26 cellular contexts compared by ENCODE assay signal in the genomic region with DNA sequence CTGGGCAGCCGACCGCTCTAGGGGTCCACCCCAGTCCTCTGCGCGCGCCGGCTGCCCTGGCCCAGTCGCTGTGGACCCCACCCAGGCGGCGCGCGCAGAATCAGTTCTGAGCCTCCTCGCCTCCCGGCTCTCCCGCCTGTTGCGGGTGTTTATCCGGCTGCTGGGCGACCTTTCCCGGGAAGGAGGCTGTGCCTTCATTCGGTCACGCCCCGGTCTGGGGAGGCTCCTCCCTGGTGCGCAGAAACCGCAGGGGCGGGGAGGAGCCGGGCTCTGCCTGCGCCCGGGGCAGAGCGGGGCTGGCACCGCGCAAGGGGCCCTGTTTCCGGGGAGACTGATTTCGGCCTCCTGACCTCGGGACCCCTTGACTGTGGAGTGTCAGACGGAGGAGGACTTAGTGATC.
"Had no signal": no experiment of that assay in that cellular context is flagged by ENCODE, and none has a peak within 500 bp of the region (broad histone marks: within the 10 kb centered on the region; RNA-seq: fewer than 3 reads in every experiment).

No MANE protein-coding gene starts in this region.

- H3K36me3 ChIP-seq: ascending aorta, brain microvascular endothelial cell, left ventricle myocardium inferior, transverse colon had no signal

- H3K4me3 Mint-ChIP-seq: activated CD4-positive, alpha-beta memory T cell treated with anti-CD3 and anti-CD28 coated beads, Interleukin-2, amount 10 ng/mL, durations not matched to agents 7 days and 5 days; activated naive CD4-positive, alpha-beta T cell treated with anti-CD3 and anti-CD28 coated beads, Interleukin-2, amount 50 U/mL, for 24 hours; activated T-cell treated with anti-CD3 and anti-CD28 coated beads, Interleukin-2, amount 50 U/mL, for 72 hours; effector memory CD8-positive, alpha-beta T cell; immature natural killer cell; memory B cell; nephron; stimulated activated effector memory CD8-positive, alpha-beta T cell treated with anti-CD3 and anti-CD28 coated beads, Interleukin-12 subunit alpha, Interleukin-12 subunit beta, amount 100 ng/mL, for 72 hours; stimulated activated naive CD8-positive, alpha-beta T cell treated with anti-CD3 and anti-CD28 coated beads, Interleukin-15, amount 100 ng/mL, for 72 hours; T-helper 17 cell had no signal

- H3K4me3 ChIP-seq: ascending aorta, hepatocyte, left ventricle myocardium inferior, transverse colon had no signal

- H3K36me3 Mint-ChIP-seq: activated naive CD4-positive, alpha-beta T cell treated with anti-CD3 and anti-CD28 coated beads, Interleukin-2, amount 50 U/mL, for 24 hours; immature natural killer cell; memory B cell; stimulated activated effector memory CD8-positive, alpha-beta T cell treated with anti-CD3 and anti-CD28 coated beads, Interleukin-12 subunit alpha, Interleukin-12 subunit beta, amount 100 ng/mL, for 72 hours had no signal

- H3K4me1 Mint-ChIP-seq: activated CD4-positive, alpha-beta memory T cell treated with anti-CD3 and anti-CD28 coated beads, Interleukin-2, amount 10 ng/mL, durations not matched to agents 7 days and 5 days; activated naive CD4-positive, alpha-beta T cell treated with anti-CD3 and anti-CD28 coated beads, Interleukin-2, amount 50 U/mL, for 24 hours; immature natural killer cell; memory B cell; stimulated activated effector memory CD8-positive, alpha-beta T cell treated with anti-CD3 and anti-CD28 coated beads, Interleukin-12 subunit alpha, Interleukin-12 subunit beta, amount 100 ng/mL, for 72 hours; stimulated activated naive CD8-positive, alpha-beta T cell treated with anti-CD3 and anti-CD28 coated beads, Interleukin-15, amount 100 ng/mL, for 72 hours; T-helper 17 cell had no signal

- ATAC-seq: activated T-cell treated with anti-CD3 and anti-CD28 coated beads, Interleukin-2, amount 50 U/mL, for 72 hours; effector memory CD8-positive, alpha-beta T cell; esophagus mucosa; sciatic nerve; stimulated activated effector memory CD8-positive, alpha-beta T cell treated with anti-CD3 and anti-CD28 coated beads, Interleukin-12 subunit alpha, Interleukin-12 subunit beta, amount 100 ng/mL, for 72 hours; stimulated activated naive CD8-positive, alpha-beta T cell treated with anti-CD3 and anti-CD28 coated beads, Interleukin-15, amount 100 ng/mL, for 72 hours; T-helper 17 cell had no signal

- H3K9me3 ChIP-seq: ascending aorta, transverse colon had no signal

- H3K4me1 ChIP-seq: ascending aorta, left ventricle myocardium inferior, parathyroid adenoma, transverse colon had no signal

- DNase-seq: activated CD4-positive, alpha-beta memory T cell treated with anti-CD3 and anti-CD28 coated beads, Interleukin-2, amount 10 ng/mL, durations not matched to agents 7 days and 5 days; activated CD4-positive, alpha-beta T cell treated with anti-CD3 and anti-CD28 coated beads for 48 hours; activated effector memory CD4-positive, alpha-beta T cell treated with anti-CD3 and anti-CD28 coated beads, Interleukin-2, amount 50 U/mL, for 16 hours; activated T-cell treated with anti-CD3 and anti-CD28 coated beads, Interleukin-2, amount 50 U/mL, for 72 hours; brain microvascular endothelial cell; central memory CD4-positive, alpha-beta T cell; effector memory CD8-positive, alpha-beta T cell; foreskin melanocyte; glutamatergic neuron; immature natural killer cell; left ventricle myocardium inferior; small intestine; stimulated activated CD4-positive, alpha-beta T cell treated with anti-CD3 and anti-CD28 coated beads, Interleukin-2, amount 100 ng/mL, for 24 hours; stimulated activated naive CD8-positive, alpha-beta T cell treated with anti-CD3 and anti-CD28 coated beads, Interleukin-15, amount 100 ng/mL, for 72 hours; SW 1271; T-helper 17 cell; transverse colon had no signal

- H3K27me3 Mint-ChIP-seq: activated CD4-positive, alpha-beta memory T cell treated with anti-CD3 and anti-CD28 coated beads, Interleukin-2, amount 10 ng/mL, durations not matched to agents 7 days and 5 days; activated naive CD4-positive, alpha-beta T cell treated with anti-CD3 and anti-CD28 coated beads, Interleukin-2, amount 50 U/mL, for 24 hours; effector memory CD8-positive, alpha-beta T cell; memory B cell; stimulated activated naive CD8-positive, alpha-beta T cell treated with anti-CD3 and anti-CD28 coated beads, Interleukin-15, amount 100 ng/mL, for 72 hours; T-helper 17 cell had no signal

- H3K27me3 ChIP-seq: ascending aorta, brain microvascular endothelial cell, hepatocyte, transverse colon had no signal

- H3K27ac Mint-ChIP-seq: activated CD4-positive, alpha-beta memory T cell treated with anti-CD3 and anti-CD28 coated beads, Interleukin-2, amount 10 ng/mL, durations not matched to agents 7 days and 5 days; activated naive CD4-positive, alpha-beta T cell treated with anti-CD3 and anti-CD28 coated beads, Interleukin-2, amount 50 U/mL, for 24 hours; activated T-cell treated with anti-CD3 and anti-CD28 coated beads, Interleukin-2, amount 50 U/mL, for 72 hours; effector memory CD8-positive, alpha-beta T cell; immature natural killer cell; memory B cell; nephron; stimulated activated effector memory CD8-positive, alpha-beta T cell treated with anti-CD3 and anti-CD28 coated beads, Interleukin-12 subunit alpha, Interleukin-12 subunit beta, amount 100 ng/mL, for 72 hours; stimulated activated naive CD8-positive, alpha-beta T cell treated with anti-CD3 and anti-CD28 coated beads, Interleukin-15, amount 100 ng/mL, for 72 hours; T-helper 17 cell had no signal
